Comparison of ENCODE assay signal across 8 cellular contexts in genomic region chr12:64404470-64405446, GRCh38. TPM values are rescaled to one million over a fixed set of nuclear protein-coding genes. Genes with fewer than 3 reads are reported as not detected.
DNase-seq lines count a peak whose midpoint lies in the region; ATAC-seq and TF ChIP-seq lines count a peak whose summit lies in the region.

No MANE protein-coding gene starts in this region.

- peak overlapping the region; percentile 99 for H3K4me3 ChIP-seq in psoas muscle

- peak overlapping the region; percentile 99 for H3K27ac ChIP-seq in psoas muscle

- no peaks in the 10 kb centered on the region for H3K9me3 ChIP-seq in psoas muscle

- TF ChIP-seq CTCF in psoas muscle (IDR thresholded peaks at IDR 0.05): no peak

- intact Hi-C loops in left ventricle myocardium superior (cut with micrococcal nuclease) (no loop called here), psoas muscle (cut with DNase I) (loop anchor here (5.0 to 10.0 kb wide), 2 partner anchors 48 to 180 kb away; partner anchors contain the start of genes TBK1 (in 2 of the 2) and KICS2 (in 1 of the 2))

- H3K27me3 ChIP-seq in psoas muscle (ENCODE audit: insufficient read depth in 3 of 3, low read length in 2 of 3): no peaks in the 10 kb centered on the region

- DNase-seq in Daoy (ENCODE audit: low read depth): peak; percentile 80
- DNase-seq in HuH-7 (ENCODE audit: low spot score): peak; percentile 79
- peak; percentile 11 for DNase-seq in T follicular helper cell (ENCODE audit: low read depth)
- DNase-seq in amniotic epithelial cell (ENCODE audit: low read depth): peak; percentile 84
- DNase-seq in left ventricle myocardium superior: peak; percentile 67
- DNase-seq in psoas muscle: peak in 1 of 2 donors; percentile 69
- DNase-seq in NCI-H1048 (lab: John Stamatoyannopoulos, UW): no peak

- H3K4me1 ChIP-seq in psoas muscle: peaks cover 8% of the 10 kb centered on the region

- H3K36me3 ChIP-seq in psoas muscle (ENCODE audit: insufficient read depth in 1 of 2, low read depth in 1 of 2): peaks cover 0 to 1% of the 10 kb centered on the region in 2 donors

- ATAC-seq in GM21423 (IDR thresholded peaks at IDR 0.05; ENCODE audit: unreplicated experiment) (peak; percentile 27), left ventricle myocardium superior (peak; percentile 61), psoas muscle (peak; percentile 59 to 76 (median 64))

- 1% methylated on average over 72 to 85 of the region's 85 CpGs for WGBS in psoas muscle, 3 donors

RNA-seq across cellular contexts. Expression of gene XPOT, which starts 0.6 kb away (rescaled TPM):
- 90.7 and 96.7 TPM in 2 replicates for total RNA-seq in Daoy (2014; rRNA removed; shearing (Covaris generic))
- 24.7 TPM for total RNA-seq in left ventricle myocardium superior
- 10 to 100 TPM; 23.9 to 41.5 (median 31.7) TPM for total RNA-seq in psoas muscle
- polyA plus RNA-seq in psoas muscle: 10 to 100 TPM; 17.1 to 48.7 (median 48.5) TPM

RNA-seq across cellular contexts. Expression of gene C12orf56, which starts 14.2 kb away (rescaled TPM):
- total RNA-seq in Daoy (2014; rRNA removed; shearing (Covaris generic)): 0.06 TPM in 1 of 2 replicates, not detected in the other
- total RNA-seq in left ventricle myocardium superior (not detected), psoas muscle (not detected)
- under 1 TPM in 1 of 3 donors, not detected in 2; 0.09 TPM for polyA plus RNA-seq in psoas muscle

RNA-seq across cellular contexts. Expression of gene TBK1, which starts 47.2 kb away (rescaled TPM):
- 48.3 and 50.1 TPM in 2 replicates for total RNA-seq in Daoy (2014; rRNA removed; shearing (Covaris generic))
- total RNA-seq in left ventricle myocardium superior (11.7 TPM), psoas muscle (10 to 100 TPM; 11.6 to 20.6 (median 19.7) TPM)
- 10 to 100 TPM; 17.0 to 39.8 (median 20.3) TPM for polyA plus RNA-seq in psoas muscle
